Comparison of ENCODE assay signal across 8 cellular contexts in genomic region chr1:27726173-27726793, GRCh38. TPM values are rescaled to one million over a fixed set of nuclear protein-coding genes. Genes with fewer than 3 reads are reported as not detected.
DNase-seq lines count a peak whose midpoint lies in the region; ATAC-seq and TF ChIP-seq lines count a peak whose summit lies in the region.

No MANE protein-coding gene starts in this region.

- H3F3A ChIP-seq in smooth muscle cell (ENCODE audit: low read depth) = peaks cover 3% of the 10 kb centered on the region

- H3K4me2 ChIP-seq in mammary epithelial cell (ENCODE audit: insufficient read depth, low read depth, low read length) (peak overlapping the region; percentile 99), smooth muscle cell (peak overlapping the region; percentile 96)

- H3K36me3 ChIP-seq in Caco-2 (ENCODE audit: control insufficient read depth, insufficient read depth, low read length) (no peaks in the 10 kb centered on the region), mammary epithelial cell (ENCODE audit: insufficient read depth, low read length) (peaks cover 11% of the 10 kb centered on the region), smooth muscle cell (ENCODE audit: low read depth) (no peaks in the 10 kb centered on the region)

- H3K4me3 Mint-ChIP-seq in Caco-2 (ENCODE audit: unreplicated experiment) (peak overlapping the region; percentile 88), T-cell (peak overlapping the region; percentile 79 to 84 (median 82))

- no peaks in the 10 kb centered on the region for H3K27me3 ChIP-seq in Caco-2 (replicated peaks; ENCODE audit: control insufficient read depth, insufficient read depth, low read length)
- no peaks in the 10 kb centered on the region for H3K27me3 ChIP-seq in mammary epithelial cell (ENCODE audit: insufficient read depth, low read length)
- H3K27me3 ChIP-seq in smooth muscle cell (ENCODE audit: low read depth) = no peaks in the 10 kb centered on the region

- intact Hi-C loops in Caco-2 (cut with micrococcal nuclease; ENCODE audit: unreplicated experiment) = no loop called here
- intact Hi-C loops in mammary epithelial cell (cut with micrococcal nuclease) = loop anchor here (5.0 kb wide), 1 partner anchor 46 kb away; the partner anchor contains the start of gene STX12

- H3K4me1 Mint-ChIP-seq in Caco-2 (ENCODE audit: low read depth, unreplicated experiment) (no peaks in the 10 kb centered on the region), T-cell (peaks cover 23 to 31% (median 28%) of the 10 kb centered on the region in 3 donors)

- H3K4me3 ChIP-seq in Caco-2 (ENCODE audit: low read depth, low read length) (peak overlapping the region; percentile 47), mammary epithelial cell (replicated peaks in 1 of 3; ENCODE audit: insufficient read depth in 1 of 3, low read depth in 2 of 3, low read length in 3 of 3) (peak overlapping the region; percentile 87 to 100 (median 97)), smooth muscle cell (peak overlapping the region; percentile 95)

- no peaks in the 10 kb centered on the region for H4K20me1 ChIP-seq in mammary epithelial cell (ENCODE audit: insufficient read depth, low read length)
- no peaks in the 10 kb centered on the region for H4K20me1 ChIP-seq in smooth muscle cell (ENCODE audit: low read depth)

- H3K27me3 Mint-ChIP-seq in Caco-2 (ENCODE audit: insufficient read depth, unreplicated experiment) (no peaks in the 10 kb centered on the region), T-cell (no peaks in the 10 kb centered on the region)

- 0% methylated on average over 4 of the region's 46 CpGs for WGBS in mammary epithelial cell (ENCODE audit: low coverage, missing lambda C conversion rate)
- WGBS in smooth muscle cell (ENCODE audit: low lambda C conversion rate) = 2% methylated on average over 38 of the region's 46 CpGs

- no peak for TF ChIP-seq CTCF in Caco-2 (IDR thresholded peaks at IDR 0.05; ENCODE audit: insufficient read depth in 1 of 2, low read depth in 1 of 2, low read length in 1 of 2, severe bottlenecking in 1 of 2, unreplicated experiment in 1 of 2)
- no peak for TF ChIP-seq CTCF in mammary epithelial cell (conservative IDR thresholded peaks at IDR 0.05 in 1 of 2, IDR thresholded peaks at IDR 0.05 in 1 of 2; ENCODE audit: extremely low read depth in 1 of 2, insufficient read depth in 1 of 2, low read depth in 1 of 2, low read length in 2 of 2)
- TF ChIP-seq CTCF in smooth muscle cell (IDR thresholded peaks at IDR 0.05; ENCODE audit: borderline replicate concordance, insufficient read depth, poor library complexity, severe bottlenecking) = no peak

- dilution Hi-C loops in mammary epithelial cell (cut with HindIII; ENCODE audit: low sequenced_read_pairs) = no loop called here

- peaks cover 7% of the 10 kb centered on the region for H3K36me3 Mint-ChIP-seq in Caco-2 (ENCODE audit: insufficient read depth, unreplicated experiment)
- H3K36me3 Mint-ChIP-seq in T-cell = peaks cover 20% of the 10 kb centered on the region

- POLR2A ChIA-PET in Caco-2 (lab: Charles Lee) (interaction anchor here (0.6 to 2.0 kb wide), 5 partner anchors 47 to 779 kb away, joined by 3 to 20 read pairs (median 8); partner anchors contain the start of genes RCC1 and STX12), T-cell (lab: Charles Lee) (interaction anchor here (0.5 to 1.7 kb wide), 7 partner anchors 46 to 520 kb away, joined by 3 to 25 read pairs (median 6); partner anchors contain the start of genes STX12 (in 2 of the 2) and IFI6 (in 1 of the 2))

- H3K27ac Mint-ChIP-seq in Caco-2 (ENCODE audit: unreplicated experiment) = peak overlapping the region; percentile 53
- peak overlapping the region; percentile 59 to 71 for H3K27ac Mint-ChIP-seq in T-cell

- H3K9ac ChIP-seq in mammary epithelial cell (ENCODE audit: insufficient read depth, low read length) (peak overlapping the region; percentile 96), smooth muscle cell (ENCODE audit: low read depth) (peak overlapping the region; percentile 91)

- BruUV-seq in Caco-2 (replicated peaks; lab: Mats Ljungman, UMichigan) (no TSS peak), mammary epithelial cell (replicated peaks; lab: Mats Ljungman, UMichigan) (no TSS peak)

- in situ Hi-C loops in mammary epithelial cell (cut with MboI; ENCODE audit: low sequenced_read_pairs in 2 of 2) = no loop called here

- H3K9me3 Mint-ChIP-seq in Caco-2 (ENCODE audit: unreplicated experiment) = no peaks in the 10 kb centered on the region
- no peaks in the 10 kb centered on the region for H3K9me3 Mint-ChIP-seq in T-cell

- H3K79me2 ChIP-seq in mammary epithelial cell (ENCODE audit: insufficient read depth, low read length) = peaks cover 18% of the 10 kb centered on the region
- peaks cover 3% of the 10 kb centered on the region for H3K79me2 ChIP-seq in smooth muscle cell (ENCODE audit: low read depth)

- DNase-seq in Caco-2 (peak; percentile 55 to 62), T-cell (peak in 20 of 34 experiments; percentile 2 to 40 (median 10)), mammary epithelial cell (peak; percentile 38), iPS-NIHi7 (ENCODE audit: extremely low spot score) (peak; percentile 76), smooth muscle cell (lab: John Stamatoyannopoulos, UW; ENCODE audit: unreplicated experiment) (peak; percentile 58), cortex of kidney (lab: John Stamatoyannopoulos, UW) (no peak)

- H3K9me3 ChIP-seq in Caco-2 (no peaks in the 10 kb centered on the region), mammary epithelial cell (replicated peaks; ENCODE audit: insufficient read depth, low read length) (no peaks in the 10 kb centered on the region), smooth muscle cell (replicated peaks; ENCODE audit: low read depth) (no peaks in the 10 kb centered on the region)

- CTCF ChIA-PET in Caco-2 (lab: Charles Lee) (interaction anchor here (0.7 to 1.6 kb wide), 7 partner anchors 18 to 119 kb away, joined by 3 to 20 read pairs (median 7); partner anchors contain the start of genes IFI6, PPP1R8 and STX12), T-cell (lab: Charles Lee) (interaction anchor here (0.5 to 1.7 kb wide), 7 partner anchors 47 to 520 kb away, joined by 3 to 20 read pairs (median 7); partner anchors contain the start of genes IFI6 (in 1 of the 2) and STX12 (in 1 of the 2)), mammary epithelial cell (lab: Charles Lee; ENCODE audit: low non-redundant PET) (interaction anchor here (0.5 to 1.4 kb wide), 4 partner anchors 22 to 899 kb away, joined by 3 to 41 read pairs (median 10); no protein-coding TSS in a partner anchor)

- peak; percentile 25 for ATAC-seq in GM19463 (IDR thresholded peaks at IDR 0.05; ENCODE audit: unreplicated experiment)
- peak; percentile 25 for ATAC-seq in HG03565 (IDR thresholded peaks at IDR 0.05; ENCODE audit: unreplicated experiment)
- ATAC-seq in T-cell (replicated peaks in 1 of 4) = no peak

- H3K27ac ChIP-seq in mammary epithelial cell (ENCODE audit: insufficient read depth, low read depth, low read length) (peak overlapping the region; percentile 91), smooth muscle cell (ENCODE audit: low read depth) (peak overlapping the region; percentile 81)

- H2AFZ ChIP-seq in mammary epithelial cell (ENCODE audit: low read depth, low read length) (peak overlapping the region; percentile 94), smooth muscle cell (ENCODE audit: low read depth) (peak overlapping the region; percentile 95)

- H3K4me1 ChIP-seq in Caco-2 = 0 out of 2 replicates have a peak, but pooled peaks cover 7% of the 10 kb centered on the region
- peaks cover 19% of the 10 kb centered on the region for H3K4me1 ChIP-seq in mammary epithelial cell (ENCODE audit: insufficient read depth, low read length)
- H3K4me1 ChIP-seq in smooth muscle cell (ENCODE audit: low read depth) = peaks cover 17% of the 10 kb centered on the region

RNA-seq across cellular contexts. Expression of gene FAM76A, which starts 0.5 kb away (rescaled TPM):
- 9.4 and 9.8 TPM in 2 replicates for total RNA-seq in Caco-2 (2022)
- total RNA-seq in T-cell = 10 to 100 TPM; 18.1 to 23.4 (median 21.2) TPM
- 10 to 100 TPM; 12.8 to 20.8 TPM for total RNA-seq in mammary epithelial cell
- 5.7 TPM for polyA plus RNA-seq in mammary epithelial cell
- 12.7 TPM for polyA minus RNA-seq in mammary epithelial cell
- 9.0 and 16.0 TPM in 2 replicates for total RNA-seq in smooth muscle cell
- 2.3 and 3.1 TPM in 2 replicates for polyA plus RNA-seq in smooth muscle cell

RNA-seq across cellular contexts. Expression of gene STX12, which starts 46.7 kb away (rescaled TPM):
- total RNA-seq in Caco-2 (2022) (19.6 and 21.5 TPM in 2 replicates), T-cell (10 to 100 TPM; 21.2 to 31.4 (median 27.4) TPM), mammary epithelial cell (10 to 100 TPM; 39.1 to 59.8 TPM), smooth muscle cell (49.6 and 50.7 TPM in 2 replicates)
- polyA plus RNA-seq in mammary epithelial cell (13.0 TPM), smooth muscle cell (20.6 and 22.0 TPM in 2 replicates)
- polyA minus RNA-seq in mammary epithelial cell = 4.2 TPM

RNA-seq across cellular contexts. Expression of gene IFI6, which starts 54.3 kb away (rescaled TPM):
- 39.0 and 44.5 TPM in 2 replicates for total RNA-seq in Caco-2 (2022)
- total RNA-seq in T-cell = 10 to 100 TPM; 28.2 to 52.1 (median 40.7) TPM
- total RNA-seq in mammary epithelial cell = 10 to 100 TPM in 1 of 2 donors, 1 to 10 TPM in 1; 6.5 to 14.7 TPM
- polyA plus RNA-seq in mammary epithelial cell = 3.4 TPM
- not detected for polyA minus RNA-seq in mammary epithelial cell
- 16.3 and 26.7 TPM in 2 replicates for total RNA-seq in smooth muscle cell
- polyA plus RNA-seq in smooth muscle cell = 43.7 and 51.5 TPM in 2 replicates

Comparison
In these comparisons a context has a peak if more than half of its experiments do, and no peak if none do; other contexts are left out.
1. H3K4me3 ChIP-seq: peak in every context shown above with its lines; median percentile 97 in mammary epithelial cell; 95 in smooth muscle cell; 47 in Caco-2.
2. ATAC-seq: peak in GM19463 (single experiment) and HG03565 (single experiment); none in T-cell (0 of 4).